ENCODE assay signal across 1 cellular context in genomic region chr10:127378628-127379027, GRCh38.
"Had no signal": no experiment of that assay in that cellular context is flagged by ENCODE, and none has a peak within 500 bp of the region (broad histone marks: within the 10 kb centered on the region; RNA-seq: fewer than 3 reads in every experiment).

No MANE protein-coding gene starts in this region.

- H3K4me3 ChIP-seq: GM12878 had no signal

- ATAC-seq: GM12878 had no signal
